In the genomic region with DNA sequence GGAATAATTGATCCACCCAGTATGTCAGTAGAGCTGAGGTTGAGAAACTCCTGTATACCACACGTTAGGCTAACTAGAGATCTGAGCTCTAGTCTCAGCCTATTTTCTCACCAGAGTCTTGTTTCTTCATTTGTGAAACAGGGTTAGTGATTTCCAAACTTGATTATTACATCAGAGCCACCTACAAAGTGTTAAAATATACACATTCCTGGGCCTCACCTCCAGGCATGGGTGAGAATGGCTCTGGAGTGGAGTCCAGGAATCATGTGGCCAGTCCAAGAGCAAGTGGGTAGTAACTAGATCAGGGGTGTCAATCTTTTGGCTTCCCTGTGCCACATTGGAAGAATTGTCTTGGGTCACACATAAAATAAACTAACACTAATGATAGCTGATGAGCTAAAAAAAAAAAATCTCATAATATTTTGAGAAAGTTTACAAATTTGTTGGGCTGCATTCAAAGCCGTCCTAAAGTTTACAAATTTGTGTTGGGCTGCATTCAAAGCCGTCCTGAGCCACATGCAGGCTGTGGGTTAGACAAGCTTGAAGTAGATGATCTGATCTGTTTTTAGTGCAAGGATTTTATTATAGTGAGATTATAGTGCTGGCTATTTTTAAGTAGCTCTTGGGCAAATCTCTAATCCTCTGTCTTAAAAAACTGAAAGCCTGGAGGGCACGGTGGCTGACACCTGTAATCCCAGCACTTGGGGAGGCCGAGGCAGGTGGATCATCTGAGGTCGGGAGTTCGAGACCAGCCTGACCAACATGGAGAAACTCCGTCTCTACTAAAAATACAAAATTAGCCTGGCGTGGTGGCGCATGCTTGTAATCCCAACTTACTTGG, we compare ENCODE assay signal across 10 cellular contexts. TPM values are rescaled to one million over a fixed set of nuclear protein-coding genes. Genes with fewer than 3 reads are reported as not detected.
DNase-seq lines count a peak whose midpoint lies in the region; ATAC-seq and TF ChIP-seq lines count a peak whose summit lies in the region.
"Had no signal": no experiment of that assay in that cellular context is flagged by ENCODE, and none has a peak within 500 bp of the region (broad histone marks: within the 10 kb centered on the region; RNA-seq: fewer than 3 reads in every experiment).

No MANE protein-coding gene starts in this region.

- peak overlapping the region; percentile 100 for H3K4me3 Mint-ChIP-seq in activated T-helper 17 cell treated with anti-CD3 and anti-CD28 coated beads, Interleukin-2, amount 50 U/mL, for 72 hours
- H3K4me3 Mint-ChIP-seq in mesothelial cell of epicardium = peak overlapping the region; percentile 18

- POLR2A ChIA-PET in HEK293 (lab: Yijun Ruan, JAX) = interaction anchor here (0.5 to 1.4 kb wide), 7 partner anchors 14 to 151 kb away, joined by 3 to 6 read pairs (median 3); no protein-coding TSS in a partner anchor

- no peak overlapping the region; the same call in 1 of the 2 replicates for H3K4me3 ChIP-seq in HEK293 (ENCODE audit: low read depth, low read length)

- peak overlapping the region; percentile 42; the same call in 1 of the 2 replicates for H3K27ac ChIP-seq in HEK293 (ENCODE audit: extremely low read depth, low read depth, low read length)

- CTCF ChIA-PET in HEK293 (lab: Yijun Ruan, JAX) = interaction anchor here (0.6 to 7.6 kb wide), 11 partner anchors 13 to 708 kb away, joined by 3 to 108 read pairs (median 3); no protein-coding TSS in a partner anchor

- H3K4me1 Mint-ChIP-seq in activated T-helper 17 cell treated with anti-CD3 and anti-CD28 coated beads, Interleukin-2, amount 50 U/mL, for 72 hours = peaks cover 24% of the 10 kb centered on the region
- peaks cover 60% of the 10 kb centered on the region for H3K4me1 Mint-ChIP-seq in mesothelial cell of epicardium

- peaks cover 37 to 70% of the 10 kb centered on the region in 2 experiments for H3K36me3 ChIP-seq in HEK293 (ENCODE audit: control insufficient read depth in 2 of 2, insufficient read depth in 1 of 2, low read length in 2 of 2)

- no peaks in the 10 kb centered on the region for H3K27me3 Mint-ChIP-seq in activated T-helper 17 cell treated with anti-CD3 and anti-CD28 coated beads, Interleukin-2, amount 50 U/mL, for 72 hours
- no peaks in the 10 kb centered on the region for H3K27me3 Mint-ChIP-seq in mesothelial cell of epicardium (ENCODE audit: low read depth)

- H3K36me3 Mint-ChIP-seq in activated T-helper 17 cell treated with anti-CD3 and anti-CD28 coated beads, Interleukin-2, amount 50 U/mL, for 72 hours (ENCODE audit: low read depth) = peaks cover 81% of the 10 kb centered on the region
- H3K36me3 Mint-ChIP-seq in mesothelial cell of epicardium = peaks cover 14% of the 10 kb centered on the region

- ATAC-seq in activated T-helper 17 cell treated with anti-CD3 and anti-CD28 coated beads, Interleukin-2, amount 50 U/mL, for 72 hours (replicated peaks) = no peak

- no peaks in the 10 kb centered on the region for H3K9me3 ChIP-seq in HEK293 (ENCODE audit: control insufficient read depth, insufficient read depth, low read depth, low read length)

- DNase-seq in AML-193 (lab: John Stamatoyannopoulos, UW) (peak; percentile 46 to 52), mesothelial cell of epicardium (ENCODE audit: low spot score in 2 of 2, unreplicated experiment in 2 of 2) (no peak), LoVo (ENCODE audit: low spot score) (no peak), nucleus accumbens (lab: John Stamatoyannopoulos, UW) (no peak), NCI-H2107 treated with DMSO at 0.1 percent for 48 hours (lab: John Stamatoyannopoulos, UW; ENCODE audit: unreplicated experiment) (no peak)
- DNase-seq in activated CD8-positive, alpha-beta memory T cell treated with anti-CD3 and anti-CD28 coated beads, Interleukin-2, amount 50 U/mL, for 48 hours = no peak
- DNase-seq: NCI-H1417 treated with DMSO at 0.1 percent for 48 hours had no signal

- H3K9me3 Mint-ChIP-seq in activated T-helper 17 cell treated with anti-CD3 and anti-CD28 coated beads, Interleukin-2, amount 50 U/mL, for 72 hours = no peaks in the 10 kb centered on the region
- no peaks in the 10 kb centered on the region for H3K9me3 Mint-ChIP-seq in mesothelial cell of epicardium

- TF ChIP-seq CTCF in HEK293 (tag by site-specific recombination; IDR thresholded peaks at IDR 0.05) (no peak), mesothelial cell of epicardium (IDR thresholded peaks at IDR 0.05; ENCODE audit: unreplicated experiment) (no peak)

- H3K4me1 ChIP-seq in HEK293 (ENCODE audit: control insufficient read depth, insufficient read depth, low read length) = peaks cover 20% of the 10 kb centered on the region

- peak overlapping the region; percentile 100 for H3K27ac Mint-ChIP-seq in activated T-helper 17 cell treated with anti-CD3 and anti-CD28 coated beads, Interleukin-2, amount 50 U/mL, for 72 hours
- peak overlapping the region; percentile 61 for H3K27ac Mint-ChIP-seq in mesothelial cell of epicardium

TF ChIP-seq in HEK293, 187 proteins besides CTCF, POLR2A, EP300 and RAD21 (continues in another document):
- TF ChIP-seq ZNF843 (tag by site-specific recombination; IDR thresholded peaks at IDR 0.05) (no peak), ZNF423 (tag by site-specific recombination; IDR thresholded peaks at IDR 0.05) (no peak), SCRT2 (tag by site-specific recombination; IDR thresholded peaks at IDR 0.05) (peak; percentile 50; the same call in 1 of the 2 replicates), MYNN (tag by site-specific recombination; IDR thresholded peaks at IDR 0.05; ENCODE audit: borderline replicate concordance) (no peak), SCRT1 (tag by site-specific recombination; IDR thresholded peaks at IDR 0.05; ENCODE audit: borderline replicate concordance) (peak; percentile 71), KLF17 (tag by site-specific recombination; IDR thresholded peaks at IDR 0.05) (0 out of 2 replicates have a peak, but pooled peaks have one; percentile 37), ZNF404 (tag by site-specific recombination; IDR thresholded peaks at IDR 0.05) (no peak), ZNF596 (tag by site-specific recombination; IDR thresholded peaks at IDR 0.05) (no peak), ZNF24 (tag by site-specific recombination; IDR thresholded peaks at IDR 0.05) (no peak), ZNF555 (tag by site-specific recombination; conservative IDR thresholded peaks at IDR 0.05) (no peak), ZNF571 (tag by site-specific recombination; IDR thresholded peaks at IDR 0.05) (no peak), RBAK (tag by site-specific recombination; IDR thresholded peaks at IDR 0.05) (no peak), ZNF114 (tag by site-specific recombination; IDR thresholded peaks at IDR 0.05) (no peak), ZNF785 (tag by site-specific recombination; IDR thresholded peaks at IDR 0.05) (no peak), ZBTB20 (tag by site-specific recombination; IDR thresholded peaks at IDR 0.05) (peak; percentile 98)
- TF ChIP-seq, protein P1, sequence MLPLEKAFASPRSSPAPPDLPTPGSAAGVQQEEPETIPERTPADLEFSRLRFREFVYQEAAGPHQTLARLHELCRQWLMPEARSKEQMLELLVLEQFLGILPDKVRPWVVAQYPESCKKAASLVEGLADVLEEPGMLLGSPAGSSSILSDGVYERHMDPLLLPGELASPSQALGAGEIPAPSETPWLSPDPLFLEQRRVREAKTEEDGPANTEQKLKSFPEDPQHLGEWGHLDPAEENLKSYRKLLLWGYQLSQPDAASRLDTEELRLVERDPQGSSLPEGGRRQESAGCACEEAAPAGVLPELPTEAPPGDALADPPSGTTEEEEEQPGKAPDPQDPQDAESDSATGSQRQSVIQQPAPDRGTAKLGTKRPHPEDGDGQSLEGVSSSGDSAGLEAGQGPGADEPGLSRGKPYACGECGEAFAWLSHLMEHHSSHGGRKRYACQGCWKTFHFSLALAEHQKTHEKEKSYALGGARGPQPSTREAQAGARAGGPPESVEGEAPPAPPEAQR (tag by site-specific recombination; IDR thresholded peaks at IDR 0.05) = no peak
- TF ChIP-seq, protein P2, sequence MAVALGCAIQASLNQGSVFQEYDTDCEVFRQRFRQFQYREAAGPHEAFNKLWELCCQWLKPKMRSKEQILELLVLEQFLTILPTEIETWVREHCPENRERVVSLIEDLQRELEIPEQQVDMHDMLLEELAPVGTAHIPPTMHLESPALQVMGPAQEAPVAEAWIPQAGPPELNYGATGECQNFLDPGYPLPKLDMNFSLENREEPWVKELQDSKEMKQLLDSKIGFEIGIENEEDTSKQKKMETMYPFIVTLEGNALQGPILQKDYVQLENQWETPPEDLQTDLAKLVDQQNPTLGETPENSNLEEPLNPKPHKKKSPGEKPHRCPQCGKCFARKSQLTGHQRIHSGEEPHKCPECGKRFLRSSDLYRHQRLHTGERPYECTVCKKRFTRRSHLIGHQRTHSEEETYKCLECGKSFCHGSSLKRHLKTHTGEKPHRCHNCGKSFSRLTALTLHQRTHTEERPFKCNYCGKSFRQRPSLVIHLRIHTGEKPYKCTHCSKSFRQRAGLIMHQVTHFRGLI (tag by site-specific recombination; IDR thresholded peaks at IDR 0.05) = peak; percentile 93; the same call in 1 of the 2 replicates

RNA-seq across cellular contexts. Expression of gene PRCD, which starts 20.4 kb away (rescaled TPM):
- total RNA-seq in activated T-helper 17 cell treated with anti-CD3 and anti-CD28 coated beads, Interleukin-2, amount 50 U/mL, for 72 hours = not detected
- total RNA-seq in mesothelial cell of epicardium = 8.7 to 9.9 TPM (median 9.9 TPM) in 3 replicates
- total RNA-seq: myocyte had no signal

RNA-seq across cellular contexts. Expression of gene CYGB, which starts 22.7 kb away (rescaled TPM):
- total RNA-seq in activated T-helper 17 cell treated with anti-CD3 and anti-CD28 coated beads, Interleukin-2, amount 50 U/mL, for 72 hours = not detected
- 8.6 to 10.4 TPM (median 10.1 TPM) in 3 replicates for total RNA-seq in mesothelial cell of epicardium

RNA-seq across cellular contexts. Expression of gene ST6GALNAC2, which starts 25.4 kb away (rescaled TPM):
- total RNA-seq in activated T-helper 17 cell treated with anti-CD3 and anti-CD28 coated beads, Interleukin-2, amount 50 U/mL, for 72 hours = under 1 TPM in 1 of 2 donors, not detected in 1; 0.29 TPM
- 1.3 to 1.9 TPM (median 1.5 TPM) in 3 replicates for total RNA-seq in mesothelial cell of epicardium

RNA-seq across cellular contexts. Expression of gene RHBDF2, which starts 59.0 kb away (rescaled TPM):
- 10 to 100 TPM; 33.3 to 56.5 TPM for total RNA-seq in activated T-helper 17 cell treated with anti-CD3 and anti-CD28 coated beads, Interleukin-2, amount 50 U/mL, for 72 hours
- total RNA-seq in mesothelial cell of epicardium = 19.1 to 21.6 TPM (median 21.5 TPM) in 3 replicates

Comparison
In these comparisons a context has a peak if more than half of its experiments do, and no peak if none do; other contexts are left out.
1. DNase-seq: peak in AML-193 (2 of 2); none in mesothelial cell of epicardium (0 of 2), LoVo (single experiment), nucleus accumbens (0 of 56), activated CD8-positive, alpha-beta memory T cell treated with anti-CD3 and anti-CD28 coated beads, Interleukin-2, amount 50 U/mL, for 48 hours (single experiment) and NCI-H2107 treated with DMSO at 0.1 percent for 48 hours (single experiment).